ENCODE assay signal across 27 cellular contexts in genomic region chr5:142478116-142478515, GRCh38.
"Had no signal": no experiment of that assay in that cellular context is flagged by ENCODE, and none has a peak within 500 bp of the region (broad histone marks: within the 10 kb centered on the region; RNA-seq: fewer than 3 reads in every experiment).

No MANE protein-coding gene starts in this region.

- H3K4me2 ChIP-seq: smooth muscle cell had no signal

- H3K4me1 ChIP-seq: adrenal gland, body of pancreas, left lung, lower lobe of right lung, vagina had no signal

- H3K27me3 ChIP-seq: adrenal gland, body of pancreas, foreskin keratinocyte, left lung, ovary, vagina had no signal

- DNase-seq: activated CD4-positive, alpha-beta T cell treated with anti-CD3 and anti-CD28 coated beads for 48 hours; activated CD4-positive, alpha-beta T cell treated with anti-CD3 and anti-CD28 coated beads, Interleukin-2, amount 50 U/mL, for 48 hours; activated CD8-positive, alpha-beta memory T cell treated with anti-CD3 and anti-CD28 coated beads, Interleukin-2, amount 50 U/mL, for 4 hours; activated effector memory CD4-positive, alpha-beta T cell treated with anti-CD3 and anti-CD28 coated beads, Interleukin-2, amount 50 U/mL, for 16 hours; activated naive CD4-positive, alpha-beta T cell treated with anti-CD3 and anti-CD28 coated beads for 36 hours; activated naive CD8-positive, alpha-beta T cell treated with anti-CD3 and anti-CD28 coated beads for 36 hours; activated T-cell treated with anti-CD3 and anti-CD28 coated beads, Interleukin-2, amount 50 U/mL, for 1 hour; adrenal gland; aorta; body of pancreas; cerebellar nuclear complex; cortex of kidney; foreskin keratinocyte; kidney glomerular epithelial cell; left lung; lower lobe of right lung; mesenchymal stem cell; ovary; retina; stimulated activated CD4-positive, alpha-beta T cell treated with anti-CD3 and anti-CD28 coated beads, Interleukin-1b, Interleukin-23, amount 100 ng/mL, for 48 hours; stimulated activated CD4-positive, alpha-beta T cell treated with anti-CD3 and anti-CD28 coated beads, Interleukin-4, amount 100 ng/mL, for 4 hours; stimulated activated CD8-positive, alpha-beta memory T cell treated with anti-CD3 and anti-CD28 coated beads, Interleukin-4, amount 100 ng/mL, for 48 hours; stimulated activated naive CD8-positive, alpha-beta T cell treated with anti-CD3 and anti-CD28 coated beads, Interleukin-15, amount 100 ng/mL, for 72 hours; substantia nigra; T-helper 1 cell had no signal

- H3K4me3 ChIP-seq: adrenal gland, body of pancreas, left lung, lower lobe of right lung, ovary, smooth muscle cell, vagina had no signal

- H3K9me3 ChIP-seq: adrenal gland, body of pancreas, lower lobe of right lung, ovary, vagina had no signal

- H3K27ac ChIP-seq: adrenal gland, body of pancreas, foreskin keratinocyte, left lung, lower lobe of right lung, ovary, vagina had no signal

- H3K36me3 ChIP-seq: adrenal gland, left lung, lower lobe of right lung, ovary, vagina had no signal
